9 cellular contexts compared by ENCODE assay signal in the genomic region with DNA sequence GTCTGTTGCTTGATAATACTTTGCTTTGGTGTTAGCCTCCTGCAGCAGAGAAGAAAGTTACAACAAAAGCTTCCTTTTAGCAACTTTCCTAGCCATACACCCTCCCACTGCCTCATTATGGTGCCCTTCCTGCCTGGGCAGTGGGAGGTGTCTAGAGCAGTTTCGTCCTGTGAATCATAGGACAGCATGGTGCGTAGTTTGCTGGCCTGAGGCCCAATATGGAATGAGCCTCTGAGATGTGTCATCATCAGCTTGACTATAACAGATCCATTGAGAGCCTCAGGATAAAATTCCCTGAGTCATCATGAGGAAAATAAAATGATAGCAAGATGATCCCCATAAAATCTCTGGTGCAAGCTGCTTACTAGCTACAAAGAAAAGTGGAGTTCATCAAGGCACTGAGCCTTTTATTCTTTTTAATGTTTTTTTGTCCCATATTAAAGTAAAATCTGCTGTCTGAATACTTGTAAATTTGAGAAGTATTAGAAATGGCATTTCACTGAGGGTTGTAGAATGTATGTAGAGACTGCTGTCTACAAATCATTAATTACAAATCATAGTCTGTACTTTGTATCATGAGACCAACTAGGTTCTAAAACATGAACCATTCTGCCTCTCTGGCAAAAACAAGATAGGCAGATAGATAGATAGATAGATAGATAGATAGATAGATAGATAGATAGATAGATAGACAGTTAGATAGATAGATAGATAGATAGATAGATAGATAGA.
DNase-seq lines count a peak whose midpoint lies in the region; ATAC-seq and TF ChIP-seq lines count a peak whose summit lies in the region.
"Had no signal": no experiment of that assay in that cellular context is flagged by ENCODE, and none has a peak within 500 bp of the region (broad histone marks: within the 10 kb centered on the region; RNA-seq: fewer than 3 reads in every experiment).

No MANE protein-coding gene starts in this region.

- H2AFZ ChIP-seq in GM23248: no peak overlapping the region

- no peak overlapping the region for H3K4me3 ChIP-seq in GM23248
- H3K4me3 ChIP-seq in RWPE2 (ENCODE audit: severe bottlenecking): no peak overlapping the region
- H3K4me3 ChIP-seq in skeletal muscle cell (ENCODE audit: low read depth, low read length): no peak overlapping the region

- H3K9me3 ChIP-seq in GM23248 (ENCODE audit: low read depth): no peaks in the 10 kb centered on the region
- H3K9me3 ChIP-seq in RWPE2 (ENCODE audit: severe bottlenecking): no peaks in the 10 kb centered on the region

- no peaks in the 10 kb centered on the region for H3K4me1 Mint-ChIP-seq in activated CD4-positive, alpha-beta T cell treated with anti-CD3 and anti-CD28 coated beads, Interleukin-2, amount 10 ng/mL, durations not matched to agents 24 days and 14 days

- H3K27me3 ChIP-seq in GM23248 (replicated peaks; ENCODE audit: insufficient read depth) (no peaks in the 10 kb centered on the region; the same call in 1 of the 2 replicates), RWPE2 (ENCODE audit: insufficient read depth, poor library complexity, severe bottlenecking) (no peaks in the 10 kb centered on the region)

- TF ChIP-seq CTCF in RWPE2 (IDR thresholded peaks at IDR 0.05; ENCODE audit: poor library complexity, severe bottlenecking): no peak

- DNase-seq in GM23248 (peak; percentile 90), RWPE2 (ENCODE audit: low spot score) (peak; percentile 90), fibroblast of peridontal ligament (ENCODE audit: extremely low read depth) (peak; percentile 98), skeletal muscle cell (ENCODE audit: low read depth) (peak; percentile 99), NCI-H1105 (lab: John Stamatoyannopoulos, UW) (no peak), NOMO-1 treated with dmso at 0.1 percent for 144 hours (lab: John Stamatoyannopoulos, UW; ENCODE audit: unreplicated experiment) (no peak)
- no peak for DNase-seq in activated CD4-positive, alpha-beta T cell treated with anti-CD3 and anti-CD28 coated beads, Interleukin-2, amount 10 ng/mL, durations not matched to agents 24 days and 14 days
- no peak for DNase-seq in stimulated activated CD8-positive, alpha-beta memory T cell treated with anti-CD3 and anti-CD28 coated beads, Interleukin-4, amount 100 ng/mL, for 48 hours
- DNase-seq: NCI-H2171 treated with DMSO at 0.1 percent for 48 hours had no signal

- H3K36me3 ChIP-seq in GM23248 (ENCODE audit: low read depth) (no peaks in the 10 kb centered on the region), RWPE2 (ENCODE audit: low read depth) (no peaks in the 10 kb centered on the region)

- 3 to 12% methylated on average over 2 of the region's 2 CpGs for WGBS in GM23248 (ENCODE audit: low coverage in 1 of 2, low lambda C conversion rate in 2 of 2, missing lambda C conversion rate in 2 of 2), 2 experiments

- no peak overlapping the region for H3K4me3 Mint-ChIP-seq in activated CD4-positive, alpha-beta T cell treated with anti-CD3 and anti-CD28 coated beads, Interleukin-2, amount 10 ng/mL, durations not matched to agents 24 days and 14 days

- intact Hi-C loops in activated CD4-positive, alpha-beta T cell treated with anti-CD3 and anti-CD28 coated beads, Interleukin-2, amount 10 ng/mL, durations not matched to agents 24 days and 14 days (cut with micrococcal nuclease): no loop called here

- H3K9me2 ChIP-seq in GM23248 (ENCODE audit: insufficient read depth): no peaks in the 10 kb centered on the region

- in situ Hi-C loops in GM23248 (cut with MboI): no loop called here

- H3K9ac ChIP-seq in GM23248: no peak overlapping the region

- H3K36me3 Mint-ChIP-seq in activated CD4-positive, alpha-beta T cell treated with anti-CD3 and anti-CD28 coated beads, Interleukin-2, amount 10 ng/mL, durations not matched to agents 24 days and 14 days (ENCODE audit: low read depth): no peaks in the 10 kb centered on the region

- H3K27ac ChIP-seq in GM23248 (no peak overlapping the region), RWPE2 (ENCODE audit: poor library complexity, severe bottlenecking) (no peak overlapping the region)

- H3K4me1 ChIP-seq in GM23248 (ENCODE audit: insufficient read depth): peaks cover 9% of the 10 kb centered on the region; the same call in 1 of the 2 replicates
- peaks cover 8% of the 10 kb centered on the region for H3K4me1 ChIP-seq in RWPE2 (ENCODE audit: insufficient read depth, poor library complexity, severe bottlenecking)

- ATAC-seq in RWPE2 (ENCODE audit: low read depth): peak; percentile 100

- no peaks in the 10 kb centered on the region for H3K27me3 Mint-ChIP-seq in activated CD4-positive, alpha-beta T cell treated with anti-CD3 and anti-CD28 coated beads, Interleukin-2, amount 10 ng/mL, durations not matched to agents 24 days and 14 days

- H3K9me3 Mint-ChIP-seq in activated CD4-positive, alpha-beta T cell treated with anti-CD3 and anti-CD28 coated beads, Interleukin-2, amount 10 ng/mL, durations not matched to agents 24 days and 14 days: no peaks in the 10 kb centered on the region

- H3K4me2 ChIP-seq in GM23248 (ENCODE audit: unreplicated experiment): peak overlapping the region; percentile 44

- no peaks in the 10 kb centered on the region for H3K79me2 ChIP-seq in GM23248 (ENCODE audit: insufficient read depth)

- H3K27ac Mint-ChIP-seq in activated CD4-positive, alpha-beta T cell treated with anti-CD3 and anti-CD28 coated beads, Interleukin-2, amount 10 ng/mL, durations not matched to agents 24 days and 14 days: no peak overlapping the region

- no peaks in the 10 kb centered on the region for H4K20me1 ChIP-seq in GM23248 (ENCODE audit: insufficient read depth)

- no peaks in the 10 kb centered on the region for H3F3A ChIP-seq in GM23248 (ENCODE audit: insufficient read depth)

Comparison
In these comparisons a context has a peak if more than half of its experiments do, and no peak if none do; other contexts are left out.
1. DNase-seq: peak in GM23248 (single experiment), RWPE2 (single experiment), fibroblast of peridontal ligament (single experiment) and skeletal muscle cell (single experiment); none in NCI-H1105 (single experiment), activated CD4-positive, alpha-beta T cell treated with anti-CD3 and anti-CD28 coated beads, Interleukin-2, amount 10 ng/mL, durations not matched to agents 24 days and 14 days (single experiment), NOMO-1 treated with dmso at 0.1 percent for 144 hours (single experiment) and stimulated activated CD8-positive, alpha-beta memory T cell treated with anti-CD3 and anti-CD28 coated beads, Interleukin-4, amount 100 ng/mL, for 48 hours (single experiment).